In genomic region chr11:95108671-95109551, GRCh38 we compare ENCODE assay signal across 11 cellular contexts. TPM values are rescaled to one million over a fixed set of nuclear protein-coding genes. Genes with fewer than 3 reads are reported as not detected.
DNase-seq lines count a peak whose midpoint lies in the region; ATAC-seq, FAIRE-seq and TF ChIP-seq lines count a peak whose summit lies in the region.
"Had no signal": no experiment of that assay in that cellular context is flagged by ENCODE, and none has a peak within 500 bp of the region (broad histone marks: within the 10 kb centered on the region; RNA-seq: fewer than 3 reads in every experiment).

No MANE protein-coding gene starts in this region.

- H3K4me3 ChIP-seq in endodermal cell (ENCODE audit: low read length), result no peak overlapping the region

- H3K4me1 Mint-ChIP-seq in endodermal cell (peaks cover 20% of the 10 kb centered on the region), mesothelial cell of epicardium (peaks cover 39% of the 10 kb centered on the region)

- H3K27me3 Mint-ChIP-seq in endodermal cell (ENCODE audit: insufficient read depth) (peaks cover 18% of the 10 kb centered on the region), mesothelial cell of epicardium (ENCODE audit: low read depth) (no peaks in the 10 kb centered on the region)

- H3K9me3 Mint-ChIP-seq in endodermal cell, result no peaks in the 10 kb centered on the region
- peaks cover 3% of the 10 kb centered on the region for H3K9me3 Mint-ChIP-seq in mesothelial cell of epicardium

- H3K36me3 ChIP-seq in endodermal cell (ENCODE audit: control insufficient read depth, insufficient read depth, low read length), result no peaks in the 10 kb centered on the region

- no peak overlapping the region for H3K4me3 Mint-ChIP-seq in endodermal cell
- peak overlapping the region; percentile 18 for H3K4me3 Mint-ChIP-seq in mesothelial cell of epicardium

- no peaks in the 10 kb centered on the region for H3K9me3 ChIP-seq in endodermal cell (ENCODE audit: control insufficient read depth, low read length)

- peak; percentile 57 for DNase-seq in A172 (ENCODE audit: low spot score)
- peak; percentile 72 for DNase-seq in NCI-H69 (lab: John Stamatoyannopoulos, UW)
- peak; percentile 48 for DNase-seq in endodermal cell
- DNase-seq in mesothelial cell of epicardium (ENCODE audit: low spot score in 2 of 2, unreplicated experiment in 2 of 2), result no peak
- no peak for DNase-seq in NCI-H510A treated with DMSO at 0.1 percent for 48 hours (lab: John Stamatoyannopoulos, UW)
- DNase-seq in RCC 7860 (ENCODE audit: low spot score), result no peak
- DNase-seq: NCI-H1417 had no signal

- no peak overlapping the region for H3K9ac ChIP-seq in endodermal cell (ENCODE audit: extremely low read depth, low read length, poor library complexity, severe bottlenecking)

- FAIRE-seq in RCC 7860 (lab: Jason Lieb, UNC), result no peak
- FAIRE-seq: GM18507, TTC549 had no signal

- ATAC-seq in GM21423 (IDR thresholded peaks at IDR 0.05; ENCODE audit: unreplicated experiment) (no peak), HG02852 (IDR thresholded peaks at IDR 0.05; ENCODE audit: unreplicated experiment) (no peak)

- H3K27me3 ChIP-seq in endodermal cell (ENCODE audit: control insufficient read depth, insufficient read depth, low read length, poor library complexity, severe bottlenecking), result no peaks in the 10 kb centered on the region

- 67 to 70% methylated on average over 2 to 6 of the region's 6 CpGs for WGBS in endodermal cell (ENCODE audit: insufficient coverage in 1 of 2, insufficient read length in 1 of 2), 2 experiments

- H3K36me3 Mint-ChIP-seq in endodermal cell (ENCODE audit: low read depth) (no peaks in the 10 kb centered on the region), mesothelial cell of epicardium (no peaks in the 10 kb centered on the region)

- TF ChIP-seq CTCF in endodermal cell (conservative IDR thresholded peaks at IDR 0.05) (no peak), mesothelial cell of epicardium (IDR thresholded peaks at IDR 0.05; ENCODE audit: unreplicated experiment) (no peak)

- no peak overlapping the region for H3K27ac Mint-ChIP-seq in endodermal cell
- peak overlapping the region; percentile 93 for H3K27ac Mint-ChIP-seq in mesothelial cell of epicardium

- H3K27ac ChIP-seq in endodermal cell (ENCODE audit: low read depth, low read length), result no peak overlapping the region

- no peaks in the 10 kb centered on the region for H3K4me1 ChIP-seq in endodermal cell (ENCODE audit: control insufficient read depth, insufficient read depth, low read length)

RNA-seq across cellular contexts. Expression of gene ENDOD1, which starts 19.3 kb away (rescaled TPM):
- total RNA-seq in A172 (2014; rRNA removed; shearing (Covaris generic)), result 0.83 and 0.96 TPM in 2 replicates
- 1 to 10 TPM; 1.9 to 2.7 TPM for total RNA-seq in endodermal cell
- 2.4 TPM for polyA plus RNA-seq in endodermal cell (2013, experiment 1 of 2)
- 2.3 TPM for polyA plus RNA-seq in endodermal cell (2013, experiment 2 of 2)
- total RNA-seq in mesothelial cell of epicardium, result 7.2 to 7.6 TPM (median 7.2 TPM) in 3 replicates

RNA-seq across cellular contexts. Expression of gene SRSF8, which starts 42.2 kb away (rescaled TPM):
- total RNA-seq in A172 (2014; rRNA removed; shearing (Covaris generic)), result 0.24 and 0.41 TPM in 2 replicates
- total RNA-seq in endodermal cell (10 to 100 TPM; 16.3 to 20.1 TPM), mesothelial cell of epicardium (33.3 to 37.1 TPM (median 35.0 TPM) in 3 replicates)
- polyA plus RNA-seq in endodermal cell (2013, experiment 1 of 2), result 24.9 TPM
- polyA plus RNA-seq in endodermal cell (2013, experiment 2 of 2), result 25.9 TPM

RNA-seq across cellular contexts. Expression of gene KDM4F, which starts 59.7 kb away (rescaled TPM):
- not detected in 2 replicates for total RNA-seq in A172 (2014; rRNA removed; shearing (Covaris generic))
- total RNA-seq in endodermal cell, result not detected
- not detected for polyA plus RNA-seq in endodermal cell (2013, experiment 1 of 2)
- not detected for polyA plus RNA-seq in endodermal cell (2013, experiment 2 of 2)
- total RNA-seq in mesothelial cell of epicardium, result not detected in 3 replicates

Comparison
In these comparisons a context has a peak if more than half of its experiments do, and no peak if none do; other contexts are left out.
1. DNase-seq: peak in A172 (single experiment), NCI-H69 (single experiment) and endodermal cell (single experiment); none in mesothelial cell of epicardium (0 of 2), NCI-H510A treated with DMSO at 0.1 percent for 48 hours (single experiment) and RCC 7860 (single experiment).
2. RNA of gene SRSF8, which starts 42.2 kb away (total RNA-seq): 33.3 to 37.1 TPM in mesothelial cell of epicardium and 16.3 to 20.1 TPM in endodermal cell; 0.24 to 0.41 TPM in A172; every median in the first group is over 10 times any median in the second.